ENCODE assay signal across 29 cellular contexts in genomic region chr7:83324596-83324995, GRCh38.
"Had no signal": no experiment of that assay in that cellular context is flagged by ENCODE, and none has a peak within 500 bp of the region (broad histone marks: within the 10 kb centered on the region; RNA-seq: fewer than 3 reads in every experiment).

No MANE protein-coding gene starts in this region.

- H3K27me3 ChIP-seq: adrenal gland, ascending aorta, body of pancreas, brain microvascular endothelial cell, breast epithelium had no signal

- H3K9me3 ChIP-seq: ascending aorta, body of pancreas, breast epithelium had no signal

- H3K4me3 ChIP-seq: adrenal gland, ascending aorta, body of pancreas, breast epithelium, cardiac muscle cell had no signal

- H3K4me1 ChIP-seq: adrenal gland, ascending aorta, body of pancreas, breast epithelium had no signal

- DNase-seq: activated effector memory CD4-positive, alpha-beta T cell treated with anti-CD3 and anti-CD28 coated beads, Interleukin-2, amount 50 U/mL, for 16 hours; activated effector memory CD4-positive, alpha-beta T cell treated with Interleukin-2 at 50 U/mL for 16 hours; activated gamma-delta T cell; activated gamma-delta T cell treated with Interleukin-2 at 50 U/mL for 16 hours; activated naive CD4-positive, alpha-beta T cell; activated naive CD4-positive, alpha-beta T cell treated with anti-CD3 and anti-CD28 coated beads for 36 hours; activated naive CD4-positive, alpha-beta T cell treated with anti-CD3 and anti-CD28 coated beads, Interleukin-2, amount 10 ng/mL, durations not matched to agents 7 days and 5 days; activated naive CD4-positive, alpha-beta T cell treated with anti-CD3 and anti-CD28 coated beads, Interleukin-2, amount 50 U/mL, for 16 hours; activated naive CD4-positive, alpha-beta T cell treated with Interleukin-2 at 50 U/mL for 16 hours; activated naive CD8-positive, alpha-beta T cell treated with anti-CD3 and anti-CD28 coated beads for 36 hours; activated naive CD8-positive, alpha-beta T cell treated with anti-CD3 and anti-CD28 coated beads, Interleukin-2, amount 10 ng/mL, durations not matched to agents 7 days and 5 days; activated naive CD8-positive, alpha-beta T cell treated with anti-CD3 and anti-CD28 coated beads, Interleukin-2, amount 50 U/mL, for 24 hours; activated T-cell treated with anti-CD3 and anti-CD28 coated beads, Interleukin-2, amount 50 U/mL, for 1 hour; activated T-cell treated with anti-CD3 and anti-CD28 coated beads, Interleukin-2, amount 50 U/mL, for 24 hours; activated T-cell treated with anti-CD3 and anti-CD28 coated beads, Interleukin-2, amount 50 U/mL, for 4 hours; activated T-cell treated with anti-CD3 and anti-CD28 coated beads, Interleukin-2, amount 50 U/mL, for 48 hours; activated T-cell treated with anti-CD3 and anti-CD28 coated beads, Interleukin-2, amount 50 U/mL, for 72 hours; adrenal gland; amniotic stem cell; amygdala; aorta; body of pancreas; brain microvascular endothelial cell; caudate nucleus; central memory CD4-positive, alpha-beta T cell; cerebellar nuclear complex had no signal

- H3K36me3 ChIP-seq: adrenal gland, ascending aorta, brain microvascular endothelial cell, breast epithelium, cardiac muscle cell had no signal

- H3K27ac ChIP-seq: adrenal gland, ascending aorta, body of pancreas, brain microvascular endothelial cell, breast epithelium, cardiac muscle cell had no signal
